In genomic region chr19:38409631-38410133, GRCh38 we compare ENCODE assay signal across 7 cellular contexts. TPM values are rescaled to one million over a fixed set of nuclear protein-coding genes. Genes with fewer than 3 reads are reported as not detected.
DNase-seq lines count a peak whose midpoint lies in the region; ATAC-seq and TF ChIP-seq lines count a peak whose summit lies in the region.
"Had no signal": no experiment of that assay in that cellular context is flagged by ENCODE, and none has a peak within 500 bp of the region (broad histone marks: within the 10 kb centered on the region; RNA-seq: fewer than 3 reads in every experiment).

No MANE protein-coding gene starts in this region.

- H3K4me3 ChIP-seq in right cardiac atrium (ENCODE audit: low read length) = no peak overlapping the region

- no peak overlapping the region for H3K27ac ChIP-seq in right cardiac atrium (ENCODE audit: low read length)

- H3K4me1 ChIP-seq in right cardiac atrium (ENCODE audit: control insufficient read depth, insufficient read depth, low read length) = no peaks in the 10 kb centered on the region

- H3K27me3 ChIP-seq in right cardiac atrium (ENCODE audit: control insufficient read depth, insufficient read depth) = no peaks in the 10 kb centered on the region

- peak; percentile 61 to 63 for ATAC-seq in right cardiac atrium
- ATAC-seq in GM19324 (IDR thresholded peaks at IDR 0.05; ENCODE audit: low FRiP score, unreplicated experiment) = no peak
- ATAC-seq: stimulated activated memory B cell treated with anti-CD40 and anti-IgM and Interleukin-4, amounts not matched to agents 10 μg/mL and 1 μg/mL and 100 μg/mL, for 72 hours had no signal

- H3K9me3 ChIP-seq in right cardiac atrium (ENCODE audit: control insufficient read depth, low read length) = no peaks in the 10 kb centered on the region

- 36% methylated on average over 7 of the region's 7 CpGs for WGBS in right cardiac atrium

- DNase-seq in NCI-H2171 treated with DMSO at 0.1 percent for 48 hours (lab: John Stamatoyannopoulos, UW) = peak; percentile 75
- peak in 2 of 3 donors; percentile 49 to 81 for DNase-seq in right cardiac atrium
- DNase-seq in GM20000 (ENCODE audit: low spot score) = no peak
- DNase-seq: activated CD8-positive, alpha-beta memory T cell treated with anti-CD3 and anti-CD28 coated beads for 24 hours had no signal

- TF ChIP-seq CTCF in GM20000 (IDR thresholded peaks at IDR 0.05; ENCODE audit: extremely low read depth, missing control alignments) = no peak

- intact Hi-C loops in right cardiac atrium (cut with DNase I) = loop anchor here in 3 of 4 donors (10.0 kb wide), 3 partner anchors 105 to 225 kb away; no protein-coding TSS in a partner anchor

RNA-seq across cellular contexts. Expression of gene FAM98C, which starts 6.8 kb away (rescaled TPM):
- 10 to 100 TPM; 10.4 to 16.7 (median 13.6) TPM for total RNA-seq in right cardiac atrium
- polyA plus RNA-seq in right cardiac atrium = 10.3 TPM

RNA-seq across cellular contexts. Expression of gene RASGRP4, which starts 16.3 kb away (rescaled TPM):
- total RNA-seq in right cardiac atrium = 1 to 10 TPM; 1.3 to 3.2 (median 1.8) TPM
- polyA plus RNA-seq in right cardiac atrium = 0.81 TPM
- total RNA-seq: pulmonary artery endothelial cell had no signal

RNA-seq across cellular contexts. Expression of gene SPRED3, which starts 21.2 kb away (rescaled TPM):
- total RNA-seq in right cardiac atrium = 1 to 10 TPM in 1 of 4 donors, under 1 TPM in 3; 0.26 to 2.3 (median 0.63) TPM
- polyA plus RNA-seq in right cardiac atrium = 0.27 TPM

RNA-seq across cellular contexts. Expression of gene GGN, which starts 21.8 kb away (rescaled TPM):
- 1 to 10 TPM in 1 of 4 donors, under 1 TPM in 3; 0.09 to 1.3 (median 0.63) TPM for total RNA-seq in right cardiac atrium
- 0.11 TPM for polyA plus RNA-seq in right cardiac atrium

RNA-seq across cellular contexts. Expression of gene RYR1, which starts 23.8 kb away (rescaled TPM):
- 1 to 10 TPM in 3 of 4 donors, under 1 TPM in 1; 0.80 to 1.6 (median 1.2) TPM for total RNA-seq in right cardiac atrium
- polyA plus RNA-seq in right cardiac atrium = 1.1 TPM
